In the genomic region with DNA sequence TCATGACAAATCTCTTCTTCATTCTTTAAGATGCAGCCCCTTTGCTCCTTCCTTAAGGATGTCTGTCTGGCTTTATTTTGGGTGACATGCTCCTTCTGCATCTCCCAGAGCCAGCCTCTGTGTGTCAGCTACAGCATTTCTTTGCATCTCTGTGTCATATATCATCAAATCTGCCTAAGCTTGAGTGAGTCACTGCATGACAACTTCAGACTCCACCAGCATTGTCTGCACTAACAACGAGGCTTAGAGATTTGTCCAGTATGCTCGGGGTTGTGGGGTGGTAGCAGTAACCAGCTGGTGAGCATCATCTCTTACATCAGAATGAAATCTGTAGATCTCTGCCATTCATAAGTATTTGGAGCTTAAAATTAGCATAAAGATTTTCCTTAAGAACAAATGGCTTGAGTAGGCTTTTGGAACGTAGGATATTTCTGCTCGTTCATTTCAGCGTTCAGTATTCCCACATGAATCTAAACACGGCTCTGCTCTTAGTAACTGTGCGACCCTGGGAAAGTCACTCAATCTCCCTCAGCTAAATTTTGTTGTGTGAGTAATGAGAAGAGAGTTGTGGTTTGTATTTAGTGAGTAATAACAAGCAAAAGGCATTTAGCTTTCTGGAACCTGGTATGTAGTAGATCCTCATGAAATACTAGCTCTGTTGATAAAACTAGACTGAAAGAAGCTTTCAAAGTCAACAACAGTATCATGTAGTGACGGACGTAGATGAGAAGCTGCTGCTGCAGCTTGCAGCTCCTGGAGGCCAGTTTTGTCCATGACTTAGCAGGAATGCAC, we compare ENCODE assay signal across 8 cellular contexts.
A peak's percentile ranks its signal among the peaks of the same experiment; 100 is the strongest.
DNase-seq lines count a peak whose midpoint lies in the region; ATAC-seq and TF ChIP-seq lines count a peak whose summit lies in the region.
"Not testable (repeated sequence)": the region's sequence is repeated elsewhere in the genome, so short reads cannot be mapped to it uniquely, and the experiment has no call there.

No MANE protein-coding gene starts in this region.

- H3K4me2 ChIP-seq in mammary epithelial cell (ENCODE audit: insufficient read depth, low read depth, low read length), result not testable (repeated sequence)

- peaks cover 64% of the 10 kb centered on the region for H3K4me1 Mint-ChIP-seq in activated T-cell treated with anti-CD3 and anti-CD28 coated beads, Interleukin-2, amount 50 U/mL, for 72 hours (ENCODE audit: low read depth)

- peak overlapping the region; percentile 2 for H3K4me3 ChIP-seq in GM12875 (ENCODE audit: low read depth, low read length)
- not testable (repeated sequence) for H3K4me3 ChIP-seq in mammary epithelial cell (replicated peaks in 1 of 3; ENCODE audit: insufficient read depth in 1 of 3, low read depth in 2 of 3, low read length in 3 of 3); foreskin fibroblast (ENCODE audit: low read depth in 1 of 2, low read length in 2 of 2); skeletal muscle cell (ENCODE audit: low read depth, low read length)

- not testable (repeated sequence) for H2AFZ ChIP-seq in mammary epithelial cell (ENCODE audit: low read depth, low read length)

- H3K9ac ChIP-seq in mammary epithelial cell (ENCODE audit: insufficient read depth, low read length), result not testable (repeated sequence)

- not testable (repeated sequence) for BruUV-seq in mammary epithelial cell (replicated peaks; lab: Mats Ljungman, UMichigan)

- ATAC-seq in activated T-cell treated with anti-CD3 and anti-CD28 coated beads, Interleukin-2, amount 50 U/mL, for 72 hours (replicated peaks in 1 of 2), result peak in 1 of 2 donors; percentile 49

- H3K27ac Mint-ChIP-seq in activated T-cell treated with anti-CD3 and anti-CD28 coated beads, Interleukin-2, amount 50 U/mL, for 72 hours, result not testable (repeated sequence)

- intact Hi-C loops in mammary epithelial cell (cut with micrococcal nuclease), result not testable (repeated sequence)

- peak overlapping the region; percentile 43 to 59 for H3K4me3 Mint-ChIP-seq in activated T-cell treated with anti-CD3 and anti-CD28 coated beads, Interleukin-2, amount 50 U/mL, for 72 hours

- WGBS in mammary epithelial cell (ENCODE audit: low coverage, missing lambda C conversion rate), result 76% methylated on average over 9 of the region's 9 CpGs

- H3K4me1 ChIP-seq in mammary epithelial cell (ENCODE audit: insufficient read depth, low read length), result peaks cover 35% of the 10 kb centered on the region

- in situ Hi-C loops in mammary epithelial cell (cut with MboI; ENCODE audit: low sequenced_read_pairs in 2 of 2), result not testable (repeated sequence)

- H3K27me3 Mint-ChIP-seq in activated T-cell treated with anti-CD3 and anti-CD28 coated beads, Interleukin-2, amount 50 U/mL, for 72 hours (ENCODE audit: low read depth), result peaks cover 67% of the 10 kb centered on the region

- not testable (repeated sequence) for H3K9me3 Mint-ChIP-seq in activated T-cell treated with anti-CD3 and anti-CD28 coated beads, Interleukin-2, amount 50 U/mL, for 72 hours

- not testable (repeated sequence) for H3K36me3 Mint-ChIP-seq in activated T-cell treated with anti-CD3 and anti-CD28 coated beads, Interleukin-2, amount 50 U/mL, for 72 hours (ENCODE audit: insufficient read depth in 2 of 2)

- H3K79me2 ChIP-seq in mammary epithelial cell (ENCODE audit: insufficient read depth, low read length), result not testable (repeated sequence)

- H3K27me3 ChIP-seq in mammary epithelial cell (ENCODE audit: insufficient read depth, low read length), result not testable (repeated sequence)

- CTCF ChIA-PET in mammary epithelial cell (lab: Charles Lee; ENCODE audit: low non-redundant PET), result not testable (repeated sequence)

- DNase-seq in AG08395 (ENCODE audit: low spot score), result peak; percentile 65
- DNase-seq in M059J (ENCODE audit: low read depth), result peak; percentile 58
- DNase-seq in SW480 (ENCODE audit: low spot score), result peak; percentile 44
- peak; percentile 40 to 57 for DNase-seq in activated T-cell treated with anti-CD3 and anti-CD28 coated beads, Interleukin-2, amount 50 U/mL, for 72 hours
- peak; percentile 70 for DNase-seq in mammary epithelial cell
- DNase-seq in foreskin fibroblast, result peak; percentile 28 to 36
- DNase-seq in skeletal muscle cell (ENCODE audit: low read depth), result peak; percentile 2

- not testable (repeated sequence) for H3K36me3 ChIP-seq in mammary epithelial cell (ENCODE audit: insufficient read depth, low read length)

- TF ChIP-seq CTCF in GM12875 (IDR thresholded peaks at IDR 0.05; ENCODE audit: borderline replicate concordance, insufficient read depth, low read depth, low read length); mammary epithelial cell (conservative IDR thresholded peaks at IDR 0.05 in 1 of 2, IDR thresholded peaks at IDR 0.05 in 1 of 2; ENCODE audit: extremely low read depth in 1 of 2, insufficient read depth in 1 of 2, low read depth in 1 of 2, low read length in 2 of 2); foreskin fibroblast (IDR thresholded peaks at IDR 0.05; ENCODE audit: low read depth, low read length): not testable (repeated sequence)

- H4K20me1 ChIP-seq in mammary epithelial cell (ENCODE audit: insufficient read depth, low read length), result not testable (repeated sequence)

- not testable (repeated sequence) for H3K9me3 ChIP-seq in mammary epithelial cell (replicated peaks; ENCODE audit: insufficient read depth, low read length)

- dilution Hi-C loops in mammary epithelial cell (cut with HindIII; ENCODE audit: low sequenced_read_pairs), result not testable (repeated sequence)

- peak overlapping the region; percentile 25 for H3K27ac ChIP-seq in mammary epithelial cell (ENCODE audit: insufficient read depth, low read depth, low read length)

Comparison
In these comparisons a context has a peak if more than half of its experiments do, and no peak if none do; other contexts are left out.
1. DNase-seq: peak in every context shown above with its lines; median percentile 70 in mammary epithelial cell; 65 in AG08395; 58 in M059J; 48 in activated T-cell treated with anti-CD3 and anti-CD28 coated beads, Interleukin-2, amount 50 U/mL, for 72 hours; 44 in SW480; 32 in foreskin fibroblast; 2 in skeletal muscle cell.